In genomic region chr13:39324806-39325311, GRCh38 we compare ENCODE assay signal across 1 cellular context.
TF ChIP-seq lines count a peak whose summit lies in the region.

No MANE protein-coding gene starts in this region.

TF ChIP-seq in H1, 55 proteins besides CTCF, POLR2A, EP300 and RAD21:
- TF ChIP-seq NANOG (IDR thresholded peaks at IDR 0.05; ENCODE audit: insufficient read depth, low read depth, low read length, poor library complexity, severe bottlenecking) (no peak), ZNF274 (IDR thresholded peaks at IDR 0.05; ENCODE audit: borderline replicate concordance, extremely low read depth, low read length) (no peak), CBX8 (IDR thresholded peaks at IDR 0.05; ENCODE audit: borderline replicate concordance, low read depth, low read length) (no peak), KDM4A (IDR thresholded peaks at IDR 0.05; ENCODE audit: low read depth, low read length, severe bottlenecking) (no peak), ATF2 (IDR thresholded peaks at IDR 0.05; ENCODE audit: low read length) (no peak), MAFK (IDR thresholded peaks at IDR 0.05; ENCODE audit: low read depth, low read length) (no peak), PHF8 (conservative IDR thresholded peaks at IDR 0.05; ENCODE audit: low read depth, low read length) (no peak), ASH2L (IDR thresholded peaks at IDR 0.05; ENCODE audit: low read length) (no peak), RBBP5 (IDR thresholded peaks at IDR 0.05; ENCODE audit: borderline replicate concordance, low read depth, low read length) (no peak), SUZ12 (IDR thresholded peaks at IDR 0.05; ENCODE audit: low read length) (no peak), YY1 (IDR thresholded peaks at IDR 0.05; ENCODE audit: low read depth, low read length) (no peak), BRCA1 (IDR thresholded peaks at IDR 0.05; ENCODE audit: low read depth, low read length) (no peak), CEBPB (IDR thresholded peaks at IDR 0.05; ENCODE audit: low read depth, low read length) (no peak), TBP (IDR thresholded peaks at IDR 0.05; ENCODE audit: low read depth, low read length) (no peak), SP1 (IDR thresholded peaks at IDR 0.05; ENCODE audit: low read depth, low read length) (no peak), CHD1 (IDR thresholded peaks at IDR 0.05; ENCODE audit: low read depth, low read length) (no peak), SIX5 (IDR thresholded peaks at IDR 0.05; ENCODE audit: low read depth, low read length) (no peak), KDM5A (IDR thresholded peaks at IDR 0.05; ENCODE audit: low read length) (no peak)
- TF ChIP-seq, protein P1, sequence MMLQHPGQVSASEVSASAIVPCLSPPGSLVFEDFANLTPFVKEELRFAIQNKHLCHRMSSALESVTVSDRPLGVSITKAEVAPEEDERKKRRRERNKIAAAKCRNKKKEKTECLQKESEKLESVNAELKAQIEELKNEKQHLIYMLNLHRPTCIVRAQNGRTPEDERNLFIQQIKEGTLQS (IDR thresholded peaks at IDR 0.05; ENCODE audit: insufficient read depth, low read depth, low read length): no peak
- TF ChIP-seq, protein P2, sequence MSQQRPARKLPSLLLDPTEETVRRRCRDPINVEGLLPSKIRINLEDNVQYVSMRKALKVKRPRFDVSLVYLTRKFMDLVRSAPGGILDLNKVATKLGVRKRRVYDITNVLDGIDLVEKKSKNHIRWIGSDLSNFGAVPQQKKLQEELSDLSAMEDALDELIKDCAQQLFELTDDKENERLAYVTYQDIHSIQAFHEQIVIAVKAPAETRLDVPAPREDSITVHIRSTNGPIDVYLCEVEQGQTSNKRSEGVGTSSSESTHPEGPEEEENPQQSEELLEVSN (IDR thresholded peaks at IDR 0.05): no peak
